21 cellular contexts compared by ENCODE assay signal in genomic region chr2:241120440-241120839, GRCh38. TPM values are rescaled to one million over a fixed set of nuclear protein-coding genes. Genes with fewer than 3 reads are reported as not detected.
DNase-seq lines count a peak whose midpoint lies in the region; ATAC-seq and TF ChIP-seq lines count a peak whose summit lies in the region.
"Had no signal": no experiment of that assay in that cellular context is flagged by ENCODE, and none has a peak within 500 bp of the region (broad histone marks: within the 10 kb centered on the region; RNA-seq: fewer than 3 reads in every experiment).

No MANE protein-coding gene starts in this region.

- intact Hi-C loops in natural killer cell (cut with micrococcal nuclease): no loop called here

- no peaks in the 10 kb centered on the region for H3K27me3 Mint-ChIP-seq in natural killer cell treated with Interleukin-12 subunit alpha and Interleukin-12 subunit beta and Interleukin-15 and Interleukin-18, amount 100 ng/mL, for 72 hours
- no peaks in the 10 kb centered on the region for H3K27me3 Mint-ChIP-seq in natural killer cell (ENCODE audit: low read depth in 2 of 2)
- H3K27me3 Mint-ChIP-seq: CD4-positive, alpha-beta T cell had no signal

- no peaks in the 10 kb centered on the region for H3K9me3 Mint-ChIP-seq in natural killer cell treated with Interleukin-12 subunit alpha and Interleukin-12 subunit beta and Interleukin-15 and Interleukin-18, amount 100 ng/mL, for 72 hours
- no peaks in the 10 kb centered on the region for H3K9me3 Mint-ChIP-seq in natural killer cell
- H3K9me3 Mint-ChIP-seq in stimulated activated effector memory CD8-positive, alpha-beta T cell treated with anti-CD3 and anti-CD28 coated beads, Interleukin-12 subunit alpha, Interleukin-12 subunit beta, amount 100 ng/mL, for 72 hours: no peaks in the 10 kb centered on the region

- H3K36me3 Mint-ChIP-seq in natural killer cell treated with Interleukin-12 subunit alpha and Interleukin-12 subunit beta and Interleukin-15 and Interleukin-18, amount 100 ng/mL, for 72 hours: peaks cover 27% of the 10 kb centered on the region
- H3K36me3 Mint-ChIP-seq in natural killer cell: no peaks in the 10 kb centered on the region
- H3K36me3 Mint-ChIP-seq in stimulated activated effector memory CD8-positive, alpha-beta T cell treated with anti-CD3 and anti-CD28 coated beads, Interleukin-12 subunit alpha, Interleukin-12 subunit beta, amount 100 ng/mL, for 72 hours: peaks cover 60% of the 10 kb centered on the region

- peak overlapping the region; percentile 31 for H3K4me3 Mint-ChIP-seq in natural killer cell treated with Interleukin-12 subunit alpha and Interleukin-12 subunit beta and Interleukin-15 and Interleukin-18, amount 100 ng/mL, for 72 hours
- H3K4me3 Mint-ChIP-seq in natural killer cell: no peak overlapping the region
- H3K4me3 Mint-ChIP-seq in stimulated activated effector memory CD8-positive, alpha-beta T cell treated with anti-CD3 and anti-CD28 coated beads, Interleukin-12 subunit alpha, Interleukin-12 subunit beta, amount 100 ng/mL, for 72 hours: no peak overlapping the region
- H3K4me3 Mint-ChIP-seq: CD4-positive, alpha-beta T cell had no signal

- ATAC-seq in natural killer cell treated with Interleukin-12 subunit alpha and Interleukin-12 subunit beta and Interleukin-15 and Interleukin-18, amount 100 ng/mL, for 72 hours: peak; percentile 64 to 68
- ATAC-seq in natural killer cell: no peak
- peak; percentile 56 for ATAC-seq in stimulated activated effector memory CD8-positive, alpha-beta T cell treated with anti-CD3 and anti-CD28 coated beads, Interleukin-12 subunit alpha, Interleukin-12 subunit beta, amount 100 ng/mL, for 72 hours

- H3K4me1 Mint-ChIP-seq in natural killer cell treated with Interleukin-12 subunit alpha and Interleukin-12 subunit beta and Interleukin-15 and Interleukin-18, amount 100 ng/mL, for 72 hours (ENCODE audit: low read depth in 2 of 2): peaks cover 7 to 11% of the 10 kb centered on the region in 2 donors
- H3K4me1 Mint-ChIP-seq in natural killer cell: no peaks in the 10 kb centered on the region
- peaks cover 12% of the 10 kb centered on the region for H3K4me1 Mint-ChIP-seq in stimulated activated effector memory CD8-positive, alpha-beta T cell treated with anti-CD3 and anti-CD28 coated beads, Interleukin-12 subunit alpha, Interleukin-12 subunit beta, amount 100 ng/mL, for 72 hours

- H3K27ac Mint-ChIP-seq in natural killer cell treated with Interleukin-12 subunit alpha and Interleukin-12 subunit beta and Interleukin-15 and Interleukin-18, amount 100 ng/mL, for 72 hours: peak overlapping the region in 1 of 2 donors; percentile 4
- no peak overlapping the region for H3K27ac Mint-ChIP-seq in natural killer cell
- no peak overlapping the region for H3K27ac Mint-ChIP-seq in stimulated activated effector memory CD8-positive, alpha-beta T cell treated with anti-CD3 and anti-CD28 coated beads, Interleukin-12 subunit alpha, Interleukin-12 subunit beta, amount 100 ng/mL, for 72 hours
- H3K27ac Mint-ChIP-seq: CD4-positive, alpha-beta T cell had no signal

- no peak for TF ChIP-seq CTCF in natural killer cell (IDR thresholded peaks at IDR 0.05)

- DNase-seq in natural killer cell treated with Interleukin-12 subunit alpha and Interleukin-12 subunit beta and Interleukin-15 and Interleukin-18, amount 100 ng/mL, for 72 hours (ENCODE audit: low spot score): no peak
- DNase-seq in natural killer cell (no peak), MV-4-11 (lab: John Stamatoyannopoulos, UW) (peak; percentile 67), GM19238 (ENCODE audit: insufficient read length, low spot score) (no peak)
- no peak for DNase-seq in stimulated activated effector memory CD8-positive, alpha-beta T cell treated with anti-CD3 and anti-CD28 coated beads, Interleukin-12 subunit alpha, Interleukin-12 subunit beta, amount 100 ng/mL, for 72 hours (ENCODE audit: low spot score in 2 of 2)
- DNase-seq in stimulated activated CD4-positive, alpha-beta T cell treated with anti-CD3 and anti-CD28 coated beads, Interleukin-4, amount 100 ng/mL, for 4 hours: no peak
- no peak for DNase-seq in activated naive CD4-positive, alpha-beta T cell (lab: John Stamatoyannopoulos, UW)
- DNase-seq: CD4-positive, alpha-beta T cell; COR-L47; DMS79; GOT3; HCEC 1CT; KG1; NCI-H1694; NCI-H2081; NCI-H2171; NCI-H345; NCI-H524; NCI-H82; OCI-M1; Right ventricle myocardium superior had no signal

RNA-seq across cellular contexts. Expression of gene MTERF4, which starts 18.4 kb away (rescaled TPM):
- 10 to 100 TPM; 38.1 to 40.5 TPM for total RNA-seq in natural killer cell treated with Interleukin-12 subunit alpha and Interleukin-12 subunit beta and Interleukin-15 and Interleukin-18, amount 100 ng/mL, for 72 hours
- total RNA-seq in natural killer cell: 10 to 100 TPM; 38.9 to 45.5 (median 39.2) TPM

RNA-seq across cellular contexts. Expression of gene PASK, which starts 28.8 kb away (rescaled TPM):
- 10 to 100 TPM; 69.5 to 78.9 TPM for total RNA-seq in natural killer cell treated with Interleukin-12 subunit alpha and Interleukin-12 subunit beta and Interleukin-15 and Interleukin-18, amount 100 ng/mL, for 72 hours
- 10 to 100 TPM; 27.9 to 45.2 (median 36.2) TPM for total RNA-seq in natural killer cell

RNA-seq across cellular contexts. Expression of gene PPP1R7, which starts 29.8 kb away (rescaled TPM):
- 100 to 1,000 TPM in 1 of 2 donors, 10 to 100 TPM in 1; 54.8 to 109 TPM for total RNA-seq in natural killer cell treated with Interleukin-12 subunit alpha and Interleukin-12 subunit beta and Interleukin-15 and Interleukin-18, amount 100 ng/mL, for 72 hours
- total RNA-seq in natural killer cell: 10 to 100 TPM; 57.8 to 66.3 (median 60.4) TPM

Comparison
In these comparisons a context has a peak if more than half of its experiments do, and no peak if none do; other contexts are left out.
1. ATAC-seq: peak in natural killer cell treated with Interleukin-12 subunit alpha and Interleukin-12 subunit beta and Interleukin-15 and Interleukin-18, amount 100 ng/mL, for 72 hours (2 of 2) and stimulated activated effector memory CD8-positive, alpha-beta T cell treated with anti-CD3 and anti-CD28 coated beads, Interleukin-12 subunit alpha, Interleukin-12 subunit beta, amount 100 ng/mL, for 72 hours (single experiment); none in natural killer cell (0 of 3).